ENCODE assay signal across 1 cellular context in the genomic region with DNA sequence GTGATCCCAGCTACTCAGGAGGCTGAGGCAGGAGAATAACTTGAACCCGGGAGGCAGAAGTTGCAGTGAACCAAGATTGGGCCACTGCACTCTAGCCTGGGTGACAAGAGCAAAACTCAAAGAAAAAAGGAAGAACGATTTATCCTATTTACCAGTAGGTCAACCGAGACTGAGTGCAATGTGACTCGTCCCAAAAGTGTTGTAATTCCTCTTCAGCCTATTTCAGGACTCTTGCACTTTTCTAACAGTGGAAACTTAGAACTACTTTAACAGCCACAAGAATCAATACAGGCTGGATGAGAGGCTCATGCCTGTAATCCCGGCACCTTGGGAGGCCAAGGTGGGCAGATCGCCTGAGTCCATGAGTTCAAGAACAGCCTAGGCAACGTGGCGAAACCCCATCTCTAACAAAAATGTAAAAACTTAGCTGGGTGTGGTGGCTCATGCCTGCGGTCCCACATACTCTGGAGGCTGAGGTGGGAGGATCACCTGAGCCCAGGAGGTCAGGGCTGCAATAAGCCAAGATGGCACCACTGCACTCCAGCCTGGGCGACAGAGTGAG.
TF ChIP-seq lines count a peak whose summit lies in the region.

No MANE protein-coding gene starts in this region.

TF ChIP-seq in K562, 482 proteins besides CTCF, POLR2A, EP300 and RAD21:
- TF ChIP-seq RBM14 (IDR thresholded peaks at IDR 0.05; ENCODE audit: borderline replicate concordance, insufficient read depth, low read depth, low read length): no peak
- TF ChIP-seq NR4A1 (CRISPR knock-in tag; IDR thresholded peaks at IDR 0.05): no peak
- TF ChIP-seq NR4A1 (tag; IDR thresholded peaks at IDR 0.05): 0 out of 2 replicates have a peak, but pooled peaks have one; percentile 22
- peak; percentile 61; the same call in 1 of the 2 replicates for TF ChIP-seq CEBPG (CRISPR knock-in tag; IDR thresholded peaks at IDR 0.05)
- TF ChIP-seq CEBPG (tag; conservative IDR thresholded peaks at IDR 0.05 in 1 of 2, IDR thresholded peaks at IDR 0.05 in 1 of 2): no peak
